8 cellular contexts compared by ENCODE assay signal in genomic region chr11:8682219-8683114, GRCh38. TPM values are rescaled to one million over a fixed set of nuclear protein-coding genes. Genes with fewer than 3 reads are reported as not detected.
DNase-seq lines count a peak whose midpoint lies in the region; ATAC-seq, FAIRE-seq and TF ChIP-seq lines count a peak whose summit lies in the region.

Gene RPL27A (plus strand): TSS chr11:8682792. CDS start chr11:8682814, 22 bp downstream.
Gene TRIM66 (minus strand): TSS chr11:8682665. CDS start chr11:8672274, 10,391 bp downstream.

- no peak for FAIRE-seq in urothelium cell line (lab: Jason Lieb, UNC)

- H3K27me3 ChIP-seq in right atrium auricular region, result no peaks in the 10 kb centered on the region

- H3K4me3 Mint-ChIP-seq in T-helper 17 cell, result peak within 1 kb of the TSS; percentile 94

- H3K27ac Mint-ChIP-seq in T-helper 17 cell, result peak within 1 kb of the TSS; percentile 95

- peak within 1 kb of the TSS; percentile 95 to 98 for H3K4me3 ChIP-seq in right atrium auricular region

- DNase-seq in NCI-H187 (lab: John Stamatoyannopoulos, UW), result peak; percentile 94 to 96
- peak; percentile 97 to 99 (median 97) for DNase-seq in T-helper 17 cell
- DNase-seq in amygdala (lab: John Stamatoyannopoulos, UW), result peak; percentile 73 to 98 (median 95)
- peak; percentile 98 for DNase-seq in right atrium auricular region (ENCODE audit: low spot score)
- peak; percentile 82 for DNase-seq in pulmonary artery endothelial cell (ENCODE audit: low read depth, low spot score)
- peak; percentile 94 for DNase-seq in urothelium cell line (ENCODE audit: low spot score)

- H3K4me1 Mint-ChIP-seq in T-helper 17 cell, result peaks cover 30% of the 10 kb centered on the region

- H3K36me3 ChIP-seq in right atrium auricular region, result peaks cover 35% of the 10 kb centered on the region

- no peaks in the 10 kb centered on the region for H3K27me3 Mint-ChIP-seq in T-helper 17 cell

- peak in 1 of 2 donors; percentile 44 for TF ChIP-seq CTCF in right atrium auricular region (IDR thresholded peaks at IDR 0.05)

- H3K9me3 ChIP-seq in T-helper 17 cell (ENCODE audit: control insufficient read depth, low read length, poor library complexity, severe bottlenecking), result no peaks in the 10 kb centered on the region
- no peaks in the 10 kb centered on the region for H3K9me3 ChIP-seq in right atrium auricular region

- peak within 1 kb of the TSS; percentile 93 to 97 for H3K27ac ChIP-seq in right atrium auricular region

- ATAC-seq in GM18502 (IDR thresholded peaks at IDR 0.05; ENCODE audit: poor library complexity, unreplicated experiment) (peak; percentile 96), HG02943 (IDR thresholded peaks at IDR 0.05; ENCODE audit: low read depth, unreplicated experiment) (peak; percentile 93), T-helper 17 cell (peak; percentile 96)

- peaks cover 0 to 25% of the 10 kb centered on the region in 2 donors for H3K4me1 ChIP-seq in right atrium auricular region

- peaks cover 11% of the 10 kb centered on the region for H3K36me3 Mint-ChIP-seq in T-helper 17 cell (ENCODE audit: low read depth)

RNA-seq across cellular contexts. Expression of gene RPL27A, which starts in this region (rescaled TPM):
- total RNA-seq in T-helper 17 cell (1,000 to 10,000 TPM; 1,682 to 1,804 TPM), right atrium auricular region (100 to 1,000 TPM; 598 to 620 TPM), pulmonary artery endothelial cell (660 and 1,292 TPM in 2 replicates)

RNA-seq across cellular contexts. Expression of gene TRIM66, which starts in this region (rescaled TPM):
- 10 to 100 TPM; 20.0 to 23.5 TPM for total RNA-seq in T-helper 17 cell
- 1 to 10 TPM in 1 of 2 donors, under 1 TPM in 1; 0.56 to 3.7 TPM for total RNA-seq in right atrium auricular region
- total RNA-seq in pulmonary artery endothelial cell, result 5.7 and 7.3 TPM in 2 replicates

Comparison
In these comparisons a context has a peak if more than half of its experiments do, and no peak if none do; other contexts are left out.
1. Peak in every context shown above with its lines: DNase-seq, ATAC-seq, H3K4me3 ChIP-seq and H3K27ac ChIP-seq.